ENCODE assay signal across 8 cellular contexts in genomic region chr4:110196206-110196870, GRCh38. TPM values are rescaled to one million over a fixed set of nuclear protein-coding genes. Genes with fewer than 3 reads are reported as not detected.
DNase-seq lines count a peak whose midpoint lies in the region; ATAC-seq and TF ChIP-seq lines count a peak whose summit lies in the region.

No MANE protein-coding gene starts in this region.

- H3K27ac ChIP-seq in endodermal cell (ENCODE audit: low read depth, low read length): peak overlapping the region; percentile 85

- H3K27me3 Mint-ChIP-seq in endodermal cell (ENCODE audit: insufficient read depth) (no peaks in the 10 kb centered on the region), mesothelial cell of epicardium (ENCODE audit: low read depth) (no peaks in the 10 kb centered on the region)
- H3K27me3 Mint-ChIP-seq in stimulated activated memory B cell treated with anti-CD40 and anti-IgM and Interleukin-4, amounts not matched to agents 10 μg/mL and 1 μg/mL and 100 μg/mL, for 72 hours: no peaks in the 10 kb centered on the region

- peak overlapping the region; percentile 64 for H3K9ac ChIP-seq in endodermal cell (ENCODE audit: extremely low read depth, low read length, poor library complexity, severe bottlenecking)

- no peak for TF ChIP-seq CTCF in endodermal cell (conservative IDR thresholded peaks at IDR 0.05)
- TF ChIP-seq CTCF in mesothelial cell of epicardium (IDR thresholded peaks at IDR 0.05; ENCODE audit: unreplicated experiment): no peak

- peak; percentile 31 for ATAC-seq in HG02678 (IDR thresholded peaks at IDR 0.05; ENCODE audit: unreplicated experiment)
- ATAC-seq in stimulated activated memory B cell treated with anti-CD40 and anti-IgM and Interleukin-4, amounts not matched to agents 10 μg/mL and 1 μg/mL and 100 μg/mL, for 72 hours: peak; percentile 70

- whole genome bisulfite sequencing in endodermal cell (ENCODE audit: insufficient coverage in 1 of 2, insufficient read length in 1 of 2), 2 experiments: 0 to 2% methylated on average over 23 to 58 of the region's 58 CpGs

- peak overlapping the region; percentile 93 for H3K4me3 ChIP-seq in endodermal cell (ENCODE audit: low read length)

- H3K36me3 ChIP-seq in endodermal cell (ENCODE audit: control insufficient read depth, insufficient read depth, low read length): peaks cover 16% of the 10 kb centered on the region

- no peaks in the 10 kb centered on the region for H3K27me3 ChIP-seq in endodermal cell (ENCODE audit: control insufficient read depth, insufficient read depth, low read length, poor library complexity, severe bottlenecking)

- H3K9me3 Mint-ChIP-seq in endodermal cell (no peaks in the 10 kb centered on the region), mesothelial cell of epicardium (no peaks in the 10 kb centered on the region)
- no peaks in the 10 kb centered on the region for H3K9me3 Mint-ChIP-seq in stimulated activated memory B cell treated with anti-CD40 and anti-IgM and Interleukin-4, amounts not matched to agents 10 μg/mL and 1 μg/mL and 100 μg/mL, for 72 hours

- H3K4me1 ChIP-seq in endodermal cell (ENCODE audit: control insufficient read depth, insufficient read depth, low read length): no peaks in the 10 kb centered on the region

- no peaks in the 10 kb centered on the region for H3K9me3 ChIP-seq in endodermal cell (ENCODE audit: control insufficient read depth, low read length)

- H3K27ac Mint-ChIP-seq in endodermal cell (peak overlapping the region; percentile 93), mesothelial cell of epicardium (peak overlapping the region; percentile 93)
- peak overlapping the region; percentile 82 for H3K27ac Mint-ChIP-seq in stimulated activated memory B cell treated with anti-CD40 and anti-IgM and Interleukin-4, amounts not matched to agents 10 μg/mL and 1 μg/mL and 100 μg/mL, for 72 hours

- H3K36me3 Mint-ChIP-seq in endodermal cell (ENCODE audit: low read depth) (peaks cover 16% of the 10 kb centered on the region), mesothelial cell of epicardium (no peaks in the 10 kb centered on the region)
- no peaks in the 10 kb centered on the region for H3K36me3 Mint-ChIP-seq in stimulated activated memory B cell treated with anti-CD40 and anti-IgM and Interleukin-4, amounts not matched to agents 10 μg/mL and 1 μg/mL and 100 μg/mL, for 72 hours

- H3K4me1 Mint-ChIP-seq in endodermal cell (peaks cover 29% of the 10 kb centered on the region), mesothelial cell of epicardium (peaks cover 47% of the 10 kb centered on the region)
- peaks cover 40% of the 10 kb centered on the region for H3K4me1 Mint-ChIP-seq in stimulated activated memory B cell treated with anti-CD40 and anti-IgM and Interleukin-4, amounts not matched to agents 10 μg/mL and 1 μg/mL and 100 μg/mL, for 72 hours

- H3K4me3 Mint-ChIP-seq in endodermal cell (peak overlapping the region; percentile 95), mesothelial cell of epicardium (peak overlapping the region; percentile 85)
- H3K4me3 Mint-ChIP-seq in stimulated activated memory B cell treated with anti-CD40 and anti-IgM and Interleukin-4, amounts not matched to agents 10 μg/mL and 1 μg/mL and 100 μg/mL, for 72 hours: peak overlapping the region; percentile 91

- DNase-seq in NCI-H1694 (lab: John Stamatoyannopoulos, UW) (peak; percentile 3), NCI-H1694 treated with DMSO at 0.1 percent for 48 hours (lab: John Stamatoyannopoulos, UW) (no peak), NCI-H2196 (lab: John Stamatoyannopoulos, UW; ENCODE audit: unreplicated experiment) (peak; percentile 65), endodermal cell (peak; percentile 90), mesothelial cell of epicardium (ENCODE audit: low spot score in 2 of 2, unreplicated experiment in 2 of 2) (peak; percentile 38 to 69)
- peak; percentile 86 for DNase-seq in activated CD8-positive, alpha-beta memory T cell treated with anti-CD3 and anti-CD28 coated beads for 24 hours

RNA-seq across cellular contexts. Expression of gene ELOVL6, which starts 2.1 kb away (rescaled TPM):
- total RNA-seq in endodermal cell: 10 to 100 TPM; 43.5 to 44.8 TPM
- polyA plus RNA-seq in endodermal cell (2013, experiment 1 of 2): 70.5 TPM
- 72.7 TPM for polyA plus RNA-seq in endodermal cell (2013, experiment 2 of 2)
- total RNA-seq in mesothelial cell of epicardium: 24.4 to 27.6 TPM (median 24.5 TPM) in 3 replicates
